ENCODE assay signal across 19 cellular contexts in genomic region chr2:235383272-235383843, GRCh38.
"Had no signal": no experiment of that assay in that cellular context is flagged by ENCODE, and none has a peak within 500 bp of the region (broad histone marks: within the 10 kb centered on the region; RNA-seq: fewer than 3 reads in every experiment).

No MANE protein-coding gene starts in this region.

- H3K4me3 ChIP-seq: gastrocnemius medialis, heart left ventricle, prostate gland, tibial artery had no signal

- H3K27me3 Mint-ChIP-seq: activated naive CD4-positive, alpha-beta T cell treated with anti-CD3 and anti-CD28 coated beads, Interleukin-2, amount 10 ng/mL, durations not matched to agents 7 days and 5 days had no signal

- DNase-seq: activated B cell treated with CpG ODN at 0.5 μM for 24 hours; activated CD4-positive, alpha-beta memory T cell treated with anti-CD3 and anti-CD28 coated beads for 36 hours; activated CD4-positive, alpha-beta T cell treated with anti-CD3 and anti-CD28 coated beads for 48 hours; activated effector memory CD4-positive, alpha-beta T cell treated with anti-CD3 and anti-CD28 coated beads, Interleukin-2, amount 50 U/mL, for 16 hours; activated naive CD4-positive, alpha-beta T cell treated with anti-CD3 and anti-CD28 coated beads, Interleukin-2, amount 10 ng/mL, durations not matched to agents 7 days and 5 days; activated naive CD8-positive, alpha-beta T cell treated with anti-CD3 and anti-CD28 coated beads, Interleukin-2, amount 50 U/mL, for 24 hours; activated T-cell treated with anti-CD3 and anti-CD28 coated beads for 4 hours; brain microvascular endothelial cell; dermis blood vessel endothelial cell; effector memory CD4-positive, alpha-beta T cell; gastrocnemius medialis; heart left ventricle; naive thymus-derived CD4-positive, alpha-beta T cell; stimulated activated CD4-positive, alpha-beta T cell treated with anti-CD3 and anti-CD28 coated beads, Interleukin-12 subunit alpha, Interleukin-12 subunit beta, amount 100 ng/mL, for 4 hours; stimulated activated CD4-positive, alpha-beta T cell treated with anti-CD3 and anti-CD28 coated beads, Interleukin-4, amount 100 ng/mL, for 4 hours; T-helper 9 cell; tibial artery had no signal

- H3K4me1 Mint-ChIP-seq: activated B cell treated with CpG ODN at 0.5 μM for 24 hours; activated naive CD4-positive, alpha-beta T cell treated with anti-CD3 and anti-CD28 coated beads, Interleukin-2, amount 10 ng/mL, durations not matched to agents 7 days and 5 days; activated naive CD8-positive, alpha-beta T cell treated with anti-CD3 and anti-CD28 coated beads, Interleukin-2, amount 50 U/mL, for 24 hours; naive thymus-derived CD4-positive, alpha-beta T cell had no signal

- H3K9me3 Mint-ChIP-seq: activated B cell treated with CpG ODN at 0.5 μM for 24 hours; activated CD4-positive, alpha-beta memory T cell treated with anti-CD3 and anti-CD28 coated beads for 36 hours; activated naive CD4-positive, alpha-beta T cell treated with anti-CD3 and anti-CD28 coated beads, Interleukin-2, amount 10 ng/mL, durations not matched to agents 7 days and 5 days; activated naive CD8-positive, alpha-beta T cell treated with anti-CD3 and anti-CD28 coated beads, Interleukin-2, amount 50 U/mL, for 24 hours; stimulated activated naive CD8-positive, alpha-beta T cell treated with anti-CD3 and anti-CD28 coated beads, Interleukin-15, Interleukin-2, amounts not matched to agents 100 ng/mL and 50 ng/mL, for 24 hours had no signal

- H3K27ac Mint-ChIP-seq: activated B cell treated with CpG ODN at 0.5 μM for 24 hours; activated CD4-positive, alpha-beta memory T cell treated with anti-CD3 and anti-CD28 coated beads for 36 hours; activated naive CD4-positive, alpha-beta T cell treated with anti-CD3 and anti-CD28 coated beads, Interleukin-2, amount 10 ng/mL, durations not matched to agents 7 days and 5 days; activated naive CD8-positive, alpha-beta T cell treated with anti-CD3 and anti-CD28 coated beads, Interleukin-2, amount 50 U/mL, for 24 hours; stimulated activated naive CD8-positive, alpha-beta T cell treated with anti-CD3 and anti-CD28 coated beads, Interleukin-15, Interleukin-2, amounts not matched to agents 100 ng/mL and 50 ng/mL, for 24 hours had no signal

- H3K36me3 Mint-ChIP-seq: activated CD4-positive, alpha-beta memory T cell treated with anti-CD3 and anti-CD28 coated beads for 36 hours; activated naive CD4-positive, alpha-beta T cell treated with anti-CD3 and anti-CD28 coated beads, Interleukin-2, amount 10 ng/mL, durations not matched to agents 7 days and 5 days; naive thymus-derived CD4-positive, alpha-beta T cell had no signal

- H3K4me3 Mint-ChIP-seq: activated B cell treated with CpG ODN at 0.5 μM for 24 hours; activated CD4-positive, alpha-beta memory T cell treated with anti-CD3 and anti-CD28 coated beads for 36 hours; activated naive CD4-positive, alpha-beta T cell treated with anti-CD3 and anti-CD28 coated beads, Interleukin-2, amount 10 ng/mL, durations not matched to agents 7 days and 5 days; activated naive CD8-positive, alpha-beta T cell treated with anti-CD3 and anti-CD28 coated beads, Interleukin-2, amount 50 U/mL, for 24 hours; naive thymus-derived CD4-positive, alpha-beta T cell; stimulated activated naive CD8-positive, alpha-beta T cell treated with anti-CD3 and anti-CD28 coated beads, Interleukin-15, Interleukin-2, amounts not matched to agents 100 ng/mL and 50 ng/mL, for 24 hours had no signal
